ENCODE assay signal across 15 cellular contexts in the genomic region with DNA sequence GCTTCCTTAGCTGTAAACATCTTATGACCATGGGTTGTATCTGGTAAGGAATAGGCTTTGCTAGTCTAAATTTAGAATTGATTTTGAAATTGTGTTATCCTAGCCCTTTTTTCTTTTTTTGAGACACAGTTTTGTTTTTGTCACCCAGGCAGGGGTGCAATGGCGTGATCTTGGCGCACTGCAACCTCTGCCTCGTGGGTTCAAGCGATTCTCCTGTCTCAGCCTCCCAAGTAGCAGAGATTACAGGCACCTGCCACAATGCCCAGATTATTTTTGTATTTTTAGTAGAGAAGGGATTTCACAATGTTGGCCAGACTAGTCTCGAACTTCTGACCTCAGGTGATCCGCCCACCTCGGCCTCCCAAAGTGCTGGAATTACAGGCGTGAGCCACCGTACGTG. TPM values are rescaled to one million over a fixed set of nuclear protein-coding genes. Genes with fewer than 3 reads are reported as not detected.
DNase-seq lines count a peak whose midpoint lies in the region; ATAC-seq, FAIRE-seq and TF ChIP-seq lines count a peak whose summit lies in the region.
"Had no signal": no experiment of that assay in that cellular context is flagged by ENCODE, and none has a peak within 500 bp of the region (broad histone marks: within the 10 kb centered on the region; RNA-seq: fewer than 3 reads in every experiment).

No MANE protein-coding gene starts in this region.

- DNase-seq in A673 (ENCODE audit: low spot score) (no peak), HL-60 (ENCODE audit: low read depth in 1 of 2, low spot score in 1 of 2) (no peak), lower lobe of right lung (no peak), H54 (ENCODE audit: insufficient read length, low spot score) (no peak), GM23338 (ENCODE audit: low spot score) (no peak), pancreas (no peak), ovary (no peak)
- DNase-seq in activated naive CD8-positive, alpha-beta T cell treated with anti-CD3 and anti-CD28 coated beads for 36 hours, result no peak
- DNase-seq: AML-193; EL; H9; occipital lobe; stimulated activated CD4-positive, alpha-beta T cell treated with anti-CD3 and anti-CD28 coated beads, Interleukin-12 subunit alpha, Interleukin-12 subunit beta, amount 100 ng/mL, for 4 hours had no signal

- peaks cover 28% of the 10 kb centered on the region for H3K79me2 ChIP-seq in GM23338 (replicated peaks; ENCODE audit: insufficient read depth)

- no peak for TF ChIP-seq POLR2A in H54 (IDR thresholded peaks at IDR 0.05; ENCODE audit: low read depth, low read length)
- no peak for TF ChIP-seq POLR2A in ovary (IDR thresholded peaks at IDR 0.05)

- H3K9me3 ChIP-seq in A673 (ENCODE audit: low read depth, low read length, poor library complexity, severe bottlenecking) (no peaks in the 10 kb centered on the region), lower lobe of right lung (no peaks in the 10 kb centered on the region), pancreas (no peaks in the 10 kb centered on the region), ovary (no peaks in the 10 kb centered on the region)

- peaks cover 13% of the 10 kb centered on the region for H3K27me3 Mint-ChIP-seq in activated naive CD8-positive, alpha-beta T cell treated with anti-CD3 and anti-CD28 coated beads for 36 hours
- H3K27me3 Mint-ChIP-seq in GM23338 (ENCODE audit: insufficient read depth, low read depth, poor library complexity), result peaks cover 23% of the 10 kb centered on the region

- peaks cover 20% of the 10 kb centered on the region for H3K36me3 ChIP-seq in A673 (ENCODE audit: insufficient read depth, low read length, poor library complexity, severe bottlenecking)
- peaks cover 15% of the 10 kb centered on the region for H3K36me3 ChIP-seq in lower lobe of right lung
- peaks cover 15% of the 10 kb centered on the region for H3K36me3 ChIP-seq in GM23338 (ENCODE audit: insufficient read depth)
- H3K36me3 ChIP-seq in pancreas, result peaks cover 4 to 11% (median 9%) of the 10 kb centered on the region in 3 donors
- H3K36me3 ChIP-seq in ovary, result no peaks in the 10 kb centered on the region

- H3K27ac ChIP-seq in A673 (ENCODE audit: low read depth, low read length, poor library complexity, severe bottlenecking), result peak overlapping the region; percentile 100
- peak overlapping the region; percentile 100 for H3K27ac ChIP-seq in HL-60 (replicated peaks)
- H3K27ac ChIP-seq in lower lobe of right lung, result peak overlapping the region; percentile 31
- H3K27ac ChIP-seq in GM23338 (ENCODE audit: low read depth), result no peak overlapping the region
- no peak overlapping the region for H3K27ac ChIP-seq in pancreas
- no peak overlapping the region for H3K27ac ChIP-seq in ovary

- peaks cover 12% of the 10 kb centered on the region for H4K20me1 ChIP-seq in GM23338 (replicated peaks; ENCODE audit: insufficient read depth)

- BruUV-seq in A673 (replicated peaks; lab: Mats Ljungman, UMichigan), result no TSS peak

- H2AFZ ChIP-seq in GM23338, result no peak overlapping the region

- no peaks in the 10 kb centered on the region; the same call in 1 of the 2 replicates for H3K9me2 ChIP-seq in GM23338 (ENCODE audit: insufficient read depth)

- intact Hi-C loops in A673 (cut with micrococcal nuclease; ENCODE audit: unreplicated experiment), result no loop called here
- intact Hi-C loops in lower lobe of right lung (cut with DNase I), result no loop called here
- intact Hi-C loops in pancreas (cut with DNase I), result no loop called here
- intact Hi-C loops in ovary (cut with DNase I), result loop anchor here in 2 of 4 donors (5.0 to 10.0 kb wide), 2 partner anchors 51 to 54 kb away; partner anchors contain the start of gene TUBA1A (in 2 of the 2)

- H3K4me3 ChIP-seq in A673 (ENCODE audit: low read depth, low read length, poor library complexity, severe bottlenecking) (peak overlapping the region; percentile 99), HL-60 (replicated peaks; ENCODE audit: insufficient read depth, low read length) (peak overlapping the region; percentile 42), lower lobe of right lung (no peak overlapping the region), GM23338 (no peak overlapping the region), pancreas (no peak overlapping the region), ovary (no peak overlapping the region)

- H3K9me3 Mint-ChIP-seq in activated naive CD8-positive, alpha-beta T cell treated with anti-CD3 and anti-CD28 coated beads for 36 hours, result peaks cover 4% of the 10 kb centered on the region
- H3K9me3 Mint-ChIP-seq in GM23338, result peaks cover 4% of the 10 kb centered on the region; the same call in 1 of the 3 replicates
- H3K9me3 Mint-ChIP-seq: activated T-helper 1 cell treated with anti-CD3 and anti-CD28 coated beads, Interleukin-12 subunit alpha, Interleukin-12 subunit beta, Interleukin-2, Interleukin-4 antibody, amounts not matched to agents 30 ng/mL and 10 ng/mL and 1 ng/mL, durations not matched to agents 14 hours and 24 hours and 36 hours had no signal

- H3K36me3 Mint-ChIP-seq in activated naive CD8-positive, alpha-beta T cell treated with anti-CD3 and anti-CD28 coated beads for 36 hours, result peaks cover 32% of the 10 kb centered on the region
- H3K36me3 Mint-ChIP-seq in GM23338 (ENCODE audit: low read depth), result peaks cover 26% of the 10 kb centered on the region

- 89% methylated on average over 10 of the region's 10 CpGs for WGBS in pancreas, 2 donors
- WGBS in ovary, 3 donors, result 82 to 83% (median 82%) methylated on average over 10 of the region's 10 CpGs

- CTCF ChIA-PET in A673 (lab: Charles Lee), result no interaction called here

- H3K4me1 ChIP-seq in A673 (ENCODE audit: insufficient read depth, low read length, poor library complexity, severe bottlenecking) (peaks cover 30% of the 10 kb centered on the region), lower lobe of right lung (peaks cover 33% of the 10 kb centered on the region), GM23338 (ENCODE audit: insufficient read depth) (peaks cover 9% of the 10 kb centered on the region), pancreas (peaks cover 0 to 24% (median 19%) of the 10 kb centered on the region in 3 donors), ovary (ENCODE audit: insufficient read depth) (peaks cover 6% of the 10 kb centered on the region)

- TF ChIP-seq CTCF in A673 (conservative IDR thresholded peaks at IDR 0.05; ENCODE audit: low read depth, low read length) (no peak), HL-60 (IDR thresholded peaks at IDR 0.05; ENCODE audit: insufficient read depth, low read length) (no peak), lower lobe of right lung (IDR thresholded peaks at IDR 0.05) (no peak), GM23338 (conservative IDR thresholded peaks at IDR 0.05; ENCODE audit: low read depth in 2 of 2) (no peak), pancreas (IDR thresholded peaks at IDR 0.05) (no peak), ovary (IDR thresholded peaks at IDR 0.05) (no peak)

- H3F3A ChIP-seq in GM23338 (replicated peaks; ENCODE audit: low read depth), result peaks cover 24% of the 10 kb centered on the region

- POLR2A ChIA-PET in A673 (lab: Charles Lee; ENCODE audit: low non-redundant PET), result interaction anchor here (0.6 kb wide), 1 partner anchor 14 kb away, joined by 8 read pairs; no protein-coding TSS in a partner anchor

- H3K27me3 ChIP-seq in A673 (replicated peaks; ENCODE audit: insufficient read depth, low read depth, low read length, poor library complexity) (no peaks in the 10 kb centered on the region), HL-60 (ENCODE audit: insufficient read depth, poor library complexity, severe bottlenecking) (no peaks in the 10 kb centered on the region), lower lobe of right lung (ENCODE audit: low read depth) (no peaks in the 10 kb centered on the region), GM23338 (ENCODE audit: insufficient read depth) (no peaks in the 10 kb centered on the region), pancreas (no peaks in the 10 kb centered on the region), ovary (no peaks in the 10 kb centered on the region)

- H3K4me2 ChIP-seq in GM23338, result no peak overlapping the region

- peaks cover 25% of the 10 kb centered on the region for H3K4me1 Mint-ChIP-seq in activated naive CD8-positive, alpha-beta T cell treated with anti-CD3 and anti-CD28 coated beads for 36 hours
- peaks cover 28% of the 10 kb centered on the region for H3K4me1 Mint-ChIP-seq in GM23338

- peak overlapping the region; percentile 15 for H3K4me3 Mint-ChIP-seq in activated naive CD8-positive, alpha-beta T cell treated with anti-CD3 and anti-CD28 coated beads for 36 hours
- H3K4me3 Mint-ChIP-seq in GM23338, result no peak overlapping the region

- TF ChIP-seq EP300 in ovary (IDR thresholded peaks at IDR 0.05), result no peak

- no peak overlapping the region for H3K27ac Mint-ChIP-seq in activated naive CD8-positive, alpha-beta T cell treated with anti-CD3 and anti-CD28 coated beads for 36 hours
- no peak overlapping the region for H3K27ac Mint-ChIP-seq in GM23338
- H3K27ac Mint-ChIP-seq: activated T-helper 1 cell treated with anti-CD3 and anti-CD28 coated beads, Interleukin-12 subunit alpha, Interleukin-12 subunit beta, Interleukin-2, Interleukin-4 antibody, amounts not matched to agents 30 ng/mL and 10 ng/mL and 1 ng/mL, durations not matched to agents 14 hours and 24 hours and 36 hours; H9 had no signal

- FAIRE-seq in H54 (lab: Jason Lieb, UNC) (no peak), pancreas (lab: Jason Lieb, UNC) (no peak)

- ATAC-seq in lower lobe of right lung (no peak), GM23338 (no peak), pancreas (no peak)
- ATAC-seq: Right ventricle myocardium inferior had no signal

RNA-seq across cellular contexts. Expression of gene TUBA1B, which starts 2.4 kb away (rescaled TPM):
- total RNA-seq in A673 (2021) (3,473 and 3,645 TPM in 2 replicates), lower lobe of right lung (575 TPM), pancreas (100 to 1,000 TPM in 3 of 6 donors, 10 to 100 TPM in 3; 43.1 to 185 (median 108) TPM), ovary (100 to 1,000 TPM; 326 to 647 (median 340) TPM)
- total RNA-seq in activated naive CD8-positive, alpha-beta T cell treated with anti-CD3 and anti-CD28 coated beads for 36 hours, result 1,000 to 10,000 TPM; 2,350 to 2,390 TPM
- 2,341 and 2,718 TPM in 2 replicates for total RNA-seq in GM23338 (2014; rRNA removed; shearing (Covaris generic))
- polyA plus RNA-seq in GM23338 (2016; fragmentation: Nextera tagmentation; extraction: Ambion mirVana) (1,008 and 1,116 TPM in 2 replicates), pancreas (100 to 1,000 TPM in 1 of 2 donors, 10 to 100 TPM in 1; 92.0 to 214 TPM), ovary (100 to 1,000 TPM; 281 to 705 TPM)

RNA-seq across cellular contexts. Expression of gene LMBR1L, which starts 22.9 kb away (rescaled TPM):
- total RNA-seq in A673 (2021), result 47.2 and 55.7 TPM in 2 replicates
- total RNA-seq in activated naive CD8-positive, alpha-beta T cell treated with anti-CD3 and anti-CD28 coated beads for 36 hours, result 10 to 100 TPM; 21.9 to 25.4 TPM
- 61.7 TPM for total RNA-seq in lower lobe of right lung
- 33.9 and 57.0 TPM in 2 replicates for total RNA-seq in GM23338 (2014; rRNA removed; shearing (Covaris generic))
- 19.8 and 24.3 TPM in 2 replicates for polyA plus RNA-seq in GM23338 (2016; fragmentation: Nextera tagmentation; extraction: Ambion mirVana)
- 10 to 100 TPM; 12.9 to 37.6 (median 20.4) TPM for total RNA-seq in pancreas
- 10 to 100 TPM; 46.6 to 76.5 TPM for polyA plus RNA-seq in pancreas
- 10 to 100 TPM; 66.3 to 95.8 (median 69.5) TPM for total RNA-seq in ovary
- polyA plus RNA-seq in ovary, result 10 to 100 TPM; 63.8 to 65.7 TPM

RNA-seq across cellular contexts. Expression of gene DHH, which starts 39.0 kb away (rescaled TPM):
- total RNA-seq in A673 (2021) (0.22 and 0.39 TPM in 2 replicates), lower lobe of right lung (1.5 TPM), pancreas (under 1 TPM in 5 of 6 donors, not detected in 1; 0.03 to 0.53 (median 0.24) TPM), ovary (1 to 10 TPM in 1 of 7 donors, under 1 TPM in 6; 0.20 to 1.1 (median 0.45) TPM)
- total RNA-seq in activated naive CD8-positive, alpha-beta T cell treated with anti-CD3 and anti-CD28 coated beads for 36 hours, result not detected
- not detected in 2 replicates for total RNA-seq in GM23338 (2014; rRNA removed; shearing (Covaris generic))
- polyA plus RNA-seq in GM23338 (2016; fragmentation: Nextera tagmentation; extraction: Ambion mirVana) (0.09 TPM in 1 of 2 replicates, not detected in the other), pancreas (under 1 TPM; 0.11 to 0.14 TPM), ovary (1 to 10 TPM; 1.0 to 1.4 TPM)

RNA-seq across cellular contexts. Expression of gene TUBA1A, which starts 55.3 kb away (rescaled TPM):
- 421 and 504 TPM in 2 replicates for total RNA-seq in A673 (2021)
- 10 to 100 TPM; 54.3 to 55.0 TPM for total RNA-seq in activated naive CD8-positive, alpha-beta T cell treated with anti-CD3 and anti-CD28 coated beads for 36 hours
- total RNA-seq in lower lobe of right lung, result 120 TPM
- total RNA-seq in GM23338 (2014; rRNA removed; shearing (Covaris generic)), result 386 and 424 TPM in 2 replicates
- polyA plus RNA-seq in GM23338 (2016; fragmentation: Nextera tagmentation; extraction: Ambion mirVana), result 189 TPM in 2 replicates
- 10 to 100 TPM in 5 of 6 donors, 1 to 10 TPM in 1; 9.1 to 93.8 (median 21.4) TPM for total RNA-seq in pancreas
- polyA plus RNA-seq in pancreas, result 10 to 100 TPM; 31.1 to 86.8 TPM
- 100 to 1,000 TPM; 140 to 247 (median 184) TPM for total RNA-seq in ovary
- 100 to 1,000 TPM; 214 to 535 TPM for polyA plus RNA-seq in ovary

Comparison
In these comparisons a context has a peak if more than half of its experiments do, and no peak if none do; other contexts are left out.
1. H3K27ac ChIP-seq: peak in A673 (single experiment), HL-60 (single experiment) and lower lobe of right lung (single experiment); none in GM23338 (single experiment), pancreas (0 of 4) and ovary (0 of 2).
2. H3K4me3 ChIP-seq: peak in A673 (single experiment) and HL-60 (single experiment); none in lower lobe of right lung (single experiment), GM23338 (single experiment), pancreas (0 of 4) and ovary (single experiment).